In the genomic region with DNA sequence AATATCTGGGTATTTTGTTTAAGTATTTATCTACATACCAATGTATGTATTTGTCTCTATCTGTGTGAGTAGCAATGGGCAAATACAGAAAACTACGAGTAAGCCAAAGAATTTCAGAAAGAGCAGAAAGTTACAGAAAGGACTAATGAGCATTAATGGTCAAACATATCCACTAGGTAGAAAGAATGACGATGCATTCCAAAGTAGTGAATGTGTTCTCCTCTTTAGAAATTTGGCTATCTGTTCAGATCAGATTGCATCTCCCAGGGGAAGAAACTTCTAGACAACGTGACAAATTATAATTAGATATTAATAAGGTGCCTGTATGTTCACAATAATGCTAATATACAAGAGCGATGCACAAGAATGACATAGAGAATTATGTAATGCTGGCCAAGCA, we compare ENCODE assay signal across 23 cellular contexts.
"Had no signal": no experiment of that assay in that cellular context is flagged by ENCODE, and none has a peak within 500 bp of the region (broad histone marks: within the 10 kb centered on the region; RNA-seq: fewer than 3 reads in every experiment).

No MANE protein-coding gene starts in this region.

- ATAC-seq: left colon; left lung; lower lobe of right lung; natural killer cell; right lobe of liver; stimulated activated naive B cell treated with anti-CD40 and anti-IgM and Interleukin-4, amounts not matched to agents 10 μg/mL and 1 μg/mL and 100 μg/mL, for 72 hours; stimulated activated naive CD8-positive, alpha-beta T cell treated with anti-CD3 and anti-CD28 coated beads, Interleukin-15, Interleukin-2, amounts not matched to agents 100 U/mL and 50 U/mL, for 24 hours had no signal

- DNase-seq: hypothalamus; immature natural killer cell; kidney; left colon; left lung; lower lobe of right lung; mammary epithelial cell; mesenchymal stem cell; naive B cell; natural killer cell; ovary; right lobe of liver; stimulated activated CD4-positive, alpha-beta T cell treated with anti-CD3 and anti-CD28 coated beads, Interleukin-12 subunit alpha, Interleukin-12 subunit beta, amount 100 ng/mL, for 4 hours; stimulated activated CD4-positive, alpha-beta T cell treated with anti-CD3 and anti-CD28 coated beads, Interleukin-15, amount 100 ng/mL, for 24 hours; stimulated activated CD4-positive, alpha-beta T cell treated with anti-CD3 and anti-CD28 coated beads, Interleukin-2, amount 100 ng/mL, for 24 hours; stimulated activated CD4-positive, alpha-beta T cell treated with anti-CD3 and anti-CD28 coated beads, Interleukin-4, amount 100 ng/mL, for 1 hour; stimulated activated naive B cell treated with anti-CD40 and anti-IgM and Interleukin-4, amounts not matched to agents 10 μg/mL and 1 μg/mL and 100 μg/mL, for 72 hours; stimulated activated naive CD8-positive, alpha-beta T cell treated with anti-CD3 and anti-CD28 coated beads, Interleukin-15, Interleukin-2, amounts not matched to agents 100 U/mL and 50 U/mL, for 24 hours; stomach; testis; thyroid gland; transverse colon; upper lobe of left lung had no signal
